1 cellular context compared by ENCODE assay signal in genomic region chr18:57146956-57147636, GRCh38.
A peak's percentile ranks its signal among the peaks of the same experiment; 100 is the strongest.
TF ChIP-seq lines count a peak whose summit lies in the region.

Gene BOD1L2, plus strand, starts transcription at chr18:57147087. Its CDS starts 226 bp downstream, at chr18:57147313.

TF ChIP-seq in H1, 55 proteins besides CTCF, POLR2A, EP300 and RAD21:
- TF ChIP-seq CEBPB (IDR thresholded peaks at IDR 0.05; ENCODE audit: low read depth, low read length) (no peak), E2F6 (IDR thresholded peaks at IDR 0.05) (0 out of 2 replicates have a peak, but pooled peaks have one; percentile 29), SRF (IDR thresholded peaks at IDR 0.05; ENCODE audit: low read depth, low read length) (no peak)
